8 cellular contexts compared by ENCODE assay signal in the genomic region with DNA sequence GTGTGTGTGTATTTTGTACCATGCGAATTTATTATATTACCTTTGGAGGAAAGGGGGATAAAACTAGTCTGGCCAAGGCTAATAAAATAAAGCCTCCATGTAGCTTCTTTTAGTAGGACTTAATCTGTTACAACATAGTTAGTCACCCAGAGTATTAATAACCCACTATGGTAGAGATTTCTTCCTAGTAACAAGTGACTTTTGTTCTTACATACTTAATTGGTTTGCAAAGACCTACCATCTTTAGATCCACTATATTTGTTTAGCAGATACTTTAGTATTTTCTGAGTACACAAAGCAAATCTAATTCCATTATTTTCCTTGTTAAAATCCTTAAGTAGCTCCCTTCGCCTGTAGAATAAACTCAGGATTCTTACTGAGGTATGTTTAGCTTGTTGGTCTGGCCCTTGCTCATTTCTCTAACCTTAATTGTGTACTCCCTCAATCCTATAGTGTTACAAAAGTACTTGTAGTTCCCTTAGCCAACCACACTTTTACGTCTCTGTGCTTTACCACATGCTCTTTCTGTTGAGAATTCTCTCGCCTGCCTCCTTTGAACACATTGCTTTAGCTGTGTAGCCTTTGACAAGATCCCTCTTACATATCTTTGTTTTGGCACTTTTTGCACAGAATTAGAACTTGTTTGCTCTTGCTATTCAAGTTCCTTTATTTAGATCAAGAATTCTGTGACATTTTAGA. TPM values are rescaled to one million over a fixed set of nuclear protein-coding genes. Genes with fewer than 3 reads are reported as not detected.
DNase-seq lines count a peak whose midpoint lies in the region; ATAC-seq and TF ChIP-seq lines count a peak whose summit lies in the region.

No MANE protein-coding gene starts in this region.

- peaks cover 72% of the 10 kb centered on the region for H3K4me1 Mint-ChIP-seq in HFFc6 (ENCODE audit: low read depth)
- peaks cover 46% of the 10 kb centered on the region for H3K4me1 Mint-ChIP-seq in activated T-cell treated with anti-CD3 and anti-CD28 coated beads, Interleukin-2, amount 50 U/mL, for 4 hours (ENCODE audit: low read depth)

- H3K27me3 Mint-ChIP-seq in HFFc6 (ENCODE audit: insufficient read depth), result peaks cover 2% of the 10 kb centered on the region; the same call in 1 of the 2 replicates
- no peaks in the 10 kb centered on the region for H3K27me3 Mint-ChIP-seq in activated T-cell treated with anti-CD3 and anti-CD28 coated beads, Interleukin-2, amount 50 U/mL, for 4 hours (ENCODE audit: low read depth)

- no peaks in the 10 kb centered on the region for H3K9me3 ChIP-seq in left lung

- 0 out of 2 replicates have a peak overlapping the region, but pooled peaks have one; percentile 1 for H3K4me3 Mint-ChIP-seq in HFFc6
- H3K4me3 Mint-ChIP-seq in activated T-cell treated with anti-CD3 and anti-CD28 coated beads, Interleukin-2, amount 50 U/mL, for 4 hours, result no peak overlapping the region

- no peaks in the 10 kb centered on the region for H3K9me3 Mint-ChIP-seq in HFFc6
- no peaks in the 10 kb centered on the region for H3K9me3 Mint-ChIP-seq in activated T-cell treated with anti-CD3 and anti-CD28 coated beads, Interleukin-2, amount 50 U/mL, for 4 hours

- H3K4me3 ChIP-seq in AG10803 (ENCODE audit: low read length) (no peak overlapping the region), left lung (no peak overlapping the region)

- ATAC-seq in left lung (peak; percentile 74), left lobe of liver (no peak), HG03139 (IDR thresholded peaks at IDR 0.05; ENCODE audit: unreplicated experiment) (no peak)
- no peak for ATAC-seq in activated T-cell treated with anti-CD3 and anti-CD28 coated beads, Interleukin-2, amount 50 U/mL, for 4 hours

- TF ChIP-seq CTCF in AG10803 (conservative IDR thresholded peaks at IDR 0.05; ENCODE audit: low read length), result no peak
- no peak for TF ChIP-seq CTCF in HFFc6 (IDR thresholded peaks at IDR 0.05)
- no peak for TF ChIP-seq CTCF in left lung (IDR thresholded peaks at IDR 0.05)

- no peak overlapping the region for H3K27ac ChIP-seq in left lung

- peaks cover 0 to 45% of the 10 kb centered on the region in 2 donors for H3K36me3 ChIP-seq in left lung

- peaks cover 38% of the 10 kb centered on the region for H3K36me3 Mint-ChIP-seq in HFFc6 (ENCODE audit: low read depth)
- H3K36me3 Mint-ChIP-seq in activated T-cell treated with anti-CD3 and anti-CD28 coated beads, Interleukin-2, amount 50 U/mL, for 4 hours (ENCODE audit: insufficient read depth), result peaks cover 17% of the 10 kb centered on the region

- intact Hi-C loops in left lung (cut with DNase I), result no loop called here

- H3K4me1 ChIP-seq in left lung, result peaks cover 26 to 51% of the 10 kb centered on the region in 2 donors

- DNase-seq in AG10803 (ENCODE audit: low read depth) (peak; percentile 56), HFFc6 (peak; percentile 67), astrocyte of the hippocampus (ENCODE audit: low read depth, low spot score) (peak; percentile 22), left lung (no peak), pons (ENCODE audit: low spot score) (no peak), left lobe of liver (ENCODE audit: low spot score) (no peak)
- DNase-seq in activated T-cell treated with anti-CD3 and anti-CD28 coated beads, Interleukin-2, amount 50 U/mL, for 4 hours, result no peak

- H3K27me3 ChIP-seq in left lung, result no peaks in the 10 kb centered on the region

- H3K27ac Mint-ChIP-seq in HFFc6, result peak overlapping the region; percentile 25

RNA-seq across cellular contexts. Expression of gene CLTC, which starts 23.6 kb away (rescaled TPM):
- total RNA-seq in HFFc6 (2021; fragmentation: NEBNext Ultra II Directional; extraction: Animal tissue kit (Norgen Biotek cat#: 25700)), result 100 to 1,000 TPM; 354 to 460 (median 397) TPM
- 100 to 1,000 TPM; 315 to 335 TPM for total RNA-seq in left lung
- 111 TPM for total RNA-seq in left lobe of liver
- total RNA-seq in activated T-cell treated with anti-CD3 and anti-CD28 coated beads, Interleukin-2, amount 50 U/mL, for 4 hours, result 100 to 1,000 TPM; 177 to 195 (median 183) TPM

Comparison
In these comparisons a context has a peak if more than half of its experiments do, and no peak if none do; other contexts are left out.
1. DNase-seq: peak in AG10803 (single experiment), HFFc6 (single experiment) and astrocyte of the hippocampus (single experiment); none in left lung (0 of 2), pons (single experiment), left lobe of liver (single experiment) and activated T-cell treated with anti-CD3 and anti-CD28 coated beads, Interleukin-2, amount 50 U/mL, for 4 hours (single experiment).